In genomic region chr2:230905448-230906430, GRCh38 we compare ENCODE assay signal across 8 cellular contexts. TPM values are rescaled to one million over a fixed set of nuclear protein-coding genes. Genes with fewer than 3 reads are reported as not detected.
DNase-seq lines count a peak whose midpoint lies in the region; ATAC-seq and TF ChIP-seq lines count a peak whose summit lies in the region.

No MANE protein-coding gene starts in this region.

- TF ChIP-seq CTCF in GM20000 (IDR thresholded peaks at IDR 0.05; ENCODE audit: extremely low read depth, missing control alignments): no peak

- no peak for ATAC-seq in left lobe of liver

- DNase-seq in NCI-H345 treated with DMSO at 0.1 percent for 48 hours (lab: John Stamatoyannopoulos, UW; ENCODE audit: unreplicated experiment) (peak; percentile 72), left lobe of liver (ENCODE audit: low spot score) (peak; percentile 30), NCI-H1092 (lab: John Stamatoyannopoulos, UW) (no peak), GM20000 (ENCODE audit: low spot score) (no peak), glomerular visceral epithelial cell (ENCODE audit: extremely low spot score) (no peak), AG08396 (ENCODE audit: low spot score) (no peak)
- peak; percentile 78 for DNase-seq in activated T-cell treated with anti-CD3 and anti-CD28 coated beads, Interleukin-2, amount 50 U/mL, for 1 hour
- DNase-seq in stimulated activated CD8-positive, alpha-beta memory T cell treated with anti-CD3 and anti-CD28 coated beads, Interleukin-7, amount 100 ng/mL, for 4 hours (ENCODE audit: low read depth in 2 of 2): peak; percentile 86 to 95

RNA-seq across cellular contexts. Expression of gene GPR55, which starts 19.3 kb away (rescaled TPM):
- not detected for total RNA-seq in left lobe of liver

RNA-seq across cellular contexts. Expression of gene ITM2C, which starts 41.0 kb away (rescaled TPM):
- 14.2 TPM for total RNA-seq in left lobe of liver

Comparison
In these comparisons a context has a peak if more than half of its experiments do, and no peak if none do; other contexts are left out.
1. DNase-seq: peak in NCI-H345 treated with DMSO at 0.1 percent for 48 hours (single experiment), activated T-cell treated with anti-CD3 and anti-CD28 coated beads, Interleukin-2, amount 50 U/mL, for 1 hour (single experiment), left lobe of liver (single experiment) and stimulated activated CD8-positive, alpha-beta memory T cell treated with anti-CD3 and anti-CD28 coated beads, Interleukin-7, amount 100 ng/mL, for 4 hours (2 of 2); none in NCI-H1092 (single experiment), GM20000 (single experiment), glomerular visceral epithelial cell (single experiment) and AG08396 (single experiment).